23 cellular contexts compared by ENCODE assay signal in genomic region chr2:76793647-76794334, GRCh38.
"Had no signal": no experiment of that assay in that cellular context is flagged by ENCODE, and none has a peak within 500 bp of the region (broad histone marks: within the 10 kb centered on the region; RNA-seq: fewer than 3 reads in every experiment).

No MANE protein-coding gene starts in this region.

- H3K4me3 ChIP-seq: SJSA1 had no signal

- ATAC-seq: HepG2 had no signal

- H3K9ac ChIP-seq: SK-N-SH had no signal

- H3K4me1 ChIP-seq: SJSA1 had no signal

- H3K27ac ChIP-seq: HL-60, SJSA1 had no signal

- H3K4me2 ChIP-seq: SK-N-SH had no signal

- DNase-seq: IMR-90, Kasumi-1, KG1, MM.1S, NCI-H1092 treated with DMSO at 0.1 percent for 48 hours, NCI-H1436, NCI-H187, NCI-H2029, NCI-H2081 treated with DMSO at 0.1 percent for 48 hours, NCI-H2171, NCI-H226, NCI-H446, NCI-H510A, NCI-H524 treated with DMSO at 0.1 percent for 48 hours, NCI-H69, NCI-H774, Right ventricle myocardium superior, RPMI8226, SIG-M5, SK-N-SH had no signal

- H3K9me2 ChIP-seq: SK-N-SH had no signal

- H3K9me3 ChIP-seq: SK-N-SH had no signal

- H3K27me3 ChIP-seq: SJSA1 had no signal

- H3K36me3 ChIP-seq: SJSA1 had no signal
